8 cellular contexts compared by ENCODE assay signal in genomic region chr4:89469930-89470375, GRCh38.
DNase-seq lines count a peak whose midpoint lies in the region; ATAC-seq and TF ChIP-seq lines count a peak whose summit lies in the region.

No MANE protein-coding gene starts in this region.

- peak overlapping the region; percentile 1 for H3K4me3 ChIP-seq in upper lobe of right lung

- H3K27ac ChIP-seq in upper lobe of right lung: no peak overlapping the region

- peak overlapping the region; percentile 63 for H3K27ac Mint-ChIP-seq in activated CD4-positive, alpha-beta T cell treated with anti-CD3 and anti-CD28 coated beads, Interleukin-2, amount 10 ng/mL, durations not matched to agents 7 days and 5 days

- H3K4me3 Mint-ChIP-seq in activated CD4-positive, alpha-beta T cell treated with anti-CD3 and anti-CD28 coated beads, Interleukin-2, amount 10 ng/mL, durations not matched to agents 7 days and 5 days: peak overlapping the region; percentile 3

- CTCF ChIA-PET in activated CD4-positive, alpha-beta T cell treated with anti-CD3 and anti-CD28 coated beads, Interleukin-2, amount 10 ng/mL, durations not matched to agents 7 days and 5 days (lab: Charles Lee): interaction anchor here (1.9 to 2.1 kb wide), 2 partner anchors 10 to 12 kb away, joined by 6 to 7 read pairs; no protein-coding TSS in a partner anchor

- no peaks in the 10 kb centered on the region for H3K9me3 ChIP-seq in upper lobe of right lung

- H3K27me3 Mint-ChIP-seq in activated CD4-positive, alpha-beta T cell treated with anti-CD3 and anti-CD28 coated beads, Interleukin-2, amount 10 ng/mL, durations not matched to agents 7 days and 5 days: no peaks in the 10 kb centered on the region

- no peaks in the 10 kb centered on the region for H3K27me3 ChIP-seq in upper lobe of right lung

- H3K4me1 ChIP-seq in upper lobe of right lung: no peaks in the 10 kb centered on the region

- H3K36me3 ChIP-seq in upper lobe of right lung: no peaks in the 10 kb centered on the region

- no peak for TF ChIP-seq CTCF in upper lobe of right lung (IDR thresholded peaks at IDR 0.05)

- intact Hi-C loops in upper lobe of right lung (cut with DNase I): no loop called here

- peaks cover 22% of the 10 kb centered on the region for H3K4me1 Mint-ChIP-seq in activated CD4-positive, alpha-beta T cell treated with anti-CD3 and anti-CD28 coated beads, Interleukin-2, amount 10 ng/mL, durations not matched to agents 7 days and 5 days

- DNase-seq in AG20443 (ENCODE audit: low spot score): peak; percentile 36
- peak; percentile 44 for DNase-seq in activated CD4-positive, alpha-beta T cell treated with anti-CD3 and anti-CD28 coated beads, Interleukin-2, amount 10 ng/mL, durations not matched to agents 7 days and 5 days
- peak; percentile 3 for DNase-seq in globus pallidus (ENCODE audit: low spot score)
- DNase-seq in upper lobe of right lung: no peak
- no peak for DNase-seq in GM19238 (ENCODE audit: insufficient read length, low spot score)
- no peak for DNase-seq in GM19240 (ENCODE audit: insufficient read length, low spot score)

- peak; percentile 97 for ATAC-seq in GM19395 (IDR thresholded peaks at IDR 0.05; ENCODE audit: unreplicated experiment)
- peak; percentile 93 for ATAC-seq in HG03439 (IDR thresholded peaks at IDR 0.05; ENCODE audit: unreplicated experiment)
- ATAC-seq in upper lobe of right lung: peak; percentile 85

- POLR2A ChIA-PET in activated CD4-positive, alpha-beta T cell treated with anti-CD3 and anti-CD28 coated beads, Interleukin-2, amount 10 ng/mL, durations not matched to agents 7 days and 5 days (lab: Charles Lee): no interaction called here

- H3K36me3 Mint-ChIP-seq in activated CD4-positive, alpha-beta T cell treated with anti-CD3 and anti-CD28 coated beads, Interleukin-2, amount 10 ng/mL, durations not matched to agents 7 days and 5 days (ENCODE audit: low read depth): peaks cover 3% of the 10 kb centered on the region

- no peaks in the 10 kb centered on the region for H3K9me3 Mint-ChIP-seq in activated CD4-positive, alpha-beta T cell treated with anti-CD3 and anti-CD28 coated beads, Interleukin-2, amount 10 ng/mL, durations not matched to agents 7 days and 5 days

Comparison
In these comparisons a context has a peak if more than half of its experiments do, and no peak if none do; other contexts are left out.
1. DNase-seq: peak in AG20443 (single experiment), activated CD4-positive, alpha-beta T cell treated with anti-CD3 and anti-CD28 coated beads, Interleukin-2, amount 10 ng/mL, durations not matched to agents 7 days and 5 days (single experiment) and globus pallidus (single experiment); none in upper lobe of right lung (single experiment), GM19238 (single experiment) and GM19240 (single experiment).
2. Peak in every context shown above with its lines, with median percentiles within 50 percentile points of each other: ATAC-seq.